ENCODE assay signal across 21 cellular contexts in the genomic region with DNA sequence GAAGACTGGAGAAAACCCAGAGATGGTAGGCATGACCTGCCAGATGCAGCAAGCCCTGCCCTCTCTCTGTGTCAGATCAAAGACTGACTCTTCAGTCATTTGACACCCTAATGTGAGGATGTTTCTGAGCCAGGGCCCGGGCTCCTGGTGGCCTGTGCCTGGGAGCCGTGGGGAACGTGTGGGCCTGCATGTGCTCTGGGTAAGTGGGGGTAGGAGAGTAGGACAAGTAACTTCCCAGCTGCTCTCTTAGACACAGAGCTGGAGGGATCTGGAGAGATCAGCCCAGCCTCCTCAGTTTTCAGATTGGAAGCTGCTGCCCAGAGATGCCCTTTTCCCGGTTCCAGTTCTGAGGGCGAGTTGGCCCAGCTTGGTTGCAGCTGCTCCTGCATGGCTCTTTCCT.
DNase-seq lines count a peak whose midpoint lies in the region; ATAC-seq and TF ChIP-seq lines count a peak whose summit lies in the region.
"Had no signal": no experiment of that assay in that cellular context is flagged by ENCODE, and none has a peak within 500 bp of the region (broad histone marks: within the 10 kb centered on the region; RNA-seq: fewer than 3 reads in every experiment).

No MANE protein-coding gene starts in this region.

- DNase-seq in NCI-H510A treated with DMSO at 0.1 percent for 48 hours (lab: John Stamatoyannopoulos, UW) (peak; percentile 37), NCI-H510A (lab: John Stamatoyannopoulos, UW) (no peak), NCI-H2107 (lab: John Stamatoyannopoulos, UW) (peak; percentile 34), left ventricle myocardium inferior (peak; percentile 37), gastrocnemius medialis (peak; percentile 59 to 87), stomach (no peak)
- DNase-seq in activated CD4-positive, CD25-positive, alpha-beta regulatory T cell (lab: John Stamatoyannopoulos, UW) = no peak
- DNase-seq: activated gamma-delta T cell treated with Interleukin-2 at 50 U/mL for 16 hours; cortex of kidney; endodermal cell; GOT3; mesendoderm; natural killer cell; NCI-H1105; NK-92 treated with Interleukin-12 subunit alpha and Interleukin-12 subunit beta, amount 100 ng/mL, for 24 hours; SJCRH30; substantia nigra; T-helper 17 cell had no signal

- H3K4me1 ChIP-seq in left ventricle myocardium inferior (peaks cover 47% of the 10 kb centered on the region), gastrocnemius medialis (peaks cover 45 to 98% of the 10 kb centered on the region in 2 donors), stomach (peaks cover 0 to 20% (median 4%) of the 10 kb centered on the region in 4 donors)

- no peak for TF ChIP-seq EP300 in stomach (IDR thresholded peaks at IDR 0.05)

- WGBS in stomach, 5 donors = 76 to 94% (median 83%) methylated on average over 5 of the region's 5 CpGs

- TF ChIP-seq CTCF in left ventricle myocardium inferior (IDR thresholded peaks at IDR 0.05; ENCODE audit: borderline replicate concordance) (no peak), gastrocnemius medialis (IDR thresholded peaks at IDR 0.05 in 4 of 5, conservative IDR thresholded peaks at IDR 0.05 in 1 of 5) (no peak), stomach (IDR thresholded peaks at IDR 0.05) (no peak)

- H3K4me3 ChIP-seq in left ventricle myocardium inferior = no peak overlapping the region
- H3K4me3 ChIP-seq in gastrocnemius medialis = no peak overlapping the region
- no peak overlapping the region for H3K4me3 ChIP-seq in stomach
- H3K4me3 ChIP-seq: SJCRH30 had no signal

- peak; percentile 80 to 88 for ATAC-seq in gastrocnemius medialis
- no peak for ATAC-seq in HG03025 (IDR thresholded peaks at IDR 0.05; ENCODE audit: low FRiP score, unreplicated experiment)
- ATAC-seq: natural killer cell, sciatic nerve, T-helper 17 cell had no signal

- H3K27ac ChIP-seq in left ventricle myocardium inferior (replicated peaks) (no peak overlapping the region), gastrocnemius medialis (peak overlapping the region; percentile 74 to 95 (median 90)), stomach (no peak overlapping the region)
- H3K27ac ChIP-seq: parathyroid adenoma, SJCRH30 had no signal

- H3K9me3 ChIP-seq in left ventricle myocardium inferior (replicated peaks) (no peaks in the 10 kb centered on the region), gastrocnemius medialis (no peaks in the 10 kb centered on the region), stomach (no peaks in the 10 kb centered on the region)
- H3K9me3 ChIP-seq: SJCRH30 had no signal

- H3K36me3 ChIP-seq in left ventricle myocardium inferior (no peaks in the 10 kb centered on the region), gastrocnemius medialis (no peaks in the 10 kb centered on the region), stomach (peaks cover 0 to 5% (median 2%) of the 10 kb centered on the region in 4 donors)

- H3K27me3 ChIP-seq in left ventricle myocardium inferior (ENCODE audit: low read depth) = no peaks in the 10 kb centered on the region
- H3K27me3 ChIP-seq in gastrocnemius medialis = no peaks in the 10 kb centered on the region
- H3K27me3 ChIP-seq in stomach = no peaks in the 10 kb centered on the region
- H3K27me3 ChIP-seq: SJCRH30 had no signal

- intact Hi-C loops in left ventricle myocardium inferior (cut with micrococcal nuclease) = no loop called here
- intact Hi-C loops in gastrocnemius medialis (cut with DNase I; ENCODE audit: low total_unique reads) = no loop called here
- intact Hi-C loops in stomach (cut with DNase I; ENCODE audit: low total_unique reads) = no loop called here

- TF ChIP-seq POLR2A in gastrocnemius medialis (IDR thresholded peaks at IDR 0.05) (peak in 1 of 2 donors; percentile 41), stomach (IDR thresholded peaks at IDR 0.05) (no peak)

- in situ Hi-C loops in gastrocnemius medialis (cut with MboI; ENCODE audit: low sequenced_read_pairs in 4 of 4) = no loop called here

Comparison
In these comparisons a context has a peak if more than half of its experiments do, and no peak if none do; other contexts are left out.
1. DNase-seq: peak in NCI-H510A treated with DMSO at 0.1 percent for 48 hours (single experiment), NCI-H2107 (single experiment), left ventricle myocardium inferior (single experiment) and gastrocnemius medialis (2 of 2); none in NCI-H510A (single experiment), activated CD4-positive, CD25-positive, alpha-beta regulatory T cell (0 of 4) and stomach (single experiment).
2. H3K27ac ChIP-seq: peak in gastrocnemius medialis (4 of 4); none in left ventricle myocardium inferior (single experiment) and stomach (0 of 5).